ENCODE assay signal across 14 cellular contexts in the genomic region with DNA sequence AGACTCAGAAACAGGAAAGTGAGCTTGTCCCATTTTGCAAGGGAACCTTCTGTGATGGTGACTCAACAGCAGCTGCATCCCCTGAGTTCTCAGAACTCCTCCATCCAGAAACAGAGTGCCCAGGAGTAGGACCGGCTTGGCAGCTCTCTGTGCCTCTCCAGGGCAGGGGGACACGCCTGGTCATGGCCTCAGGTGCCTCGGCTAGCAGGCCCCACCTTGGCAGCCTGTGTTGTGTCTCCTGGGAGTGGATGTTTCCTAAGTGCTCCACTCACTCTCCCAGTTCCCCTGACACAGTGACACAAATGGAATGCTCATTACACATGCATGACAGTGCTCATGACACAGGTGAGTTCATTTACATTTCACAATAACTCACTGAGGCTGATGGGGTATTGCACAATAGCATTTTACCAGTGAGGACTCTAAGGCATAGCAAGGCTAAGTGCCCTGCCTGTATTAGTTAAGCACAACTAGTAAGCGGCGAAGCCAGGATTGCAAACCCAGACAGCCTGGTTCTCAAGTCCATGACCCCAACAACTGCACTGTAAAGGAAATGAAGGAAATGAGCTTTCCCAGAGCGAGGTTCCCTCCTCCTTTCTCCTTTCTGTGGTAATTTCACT. TPM values are rescaled to one million over a fixed set of nuclear protein-coding genes. Genes with fewer than 3 reads are reported as not detected.
A peak's percentile ranks its signal among the peaks of the same experiment; 100 is the strongest.
DNase-seq lines count a peak whose midpoint lies in the region; ATAC-seq and TF ChIP-seq lines count a peak whose summit lies in the region.
"Had no signal": no experiment of that assay in that cellular context is flagged by ENCODE, and none has a peak within 500 bp of the region (broad histone marks: within the 10 kb centered on the region; RNA-seq: fewer than 3 reads in every experiment).

No MANE protein-coding gene starts in this region.

- no peaks in the 10 kb centered on the region for H3K36me3 ChIP-seq in parathyroid adenoma (ENCODE audit: control insufficient read depth, insufficient read depth, low read length)
- H3K36me3 ChIP-seq: MG63 had no signal

- no peak overlapping the region for H3K4me2 ChIP-seq in parathyroid adenoma (ENCODE audit: low read length)

- peak; percentile 95 for DNase-seq in DMS79 treated with DMSO at 0.1 percent for 48 hours (lab: John Stamatoyannopoulos, UW)
- peak; percentile 10 for DNase-seq in NCI-H226
- DNase-seq in epithelial cell of prostate (ENCODE audit: low read depth, low spot score) = peak; percentile 100
- no peak for DNase-seq in activated T-helper 1 cell treated with anti-CD3 and anti-CD28 coated beads, Interleukin-12 subunit alpha, Interleukin-12 subunit beta, Interleukin-2, Interleukin-4 antibody, amounts not matched to agents 30 ng/mL and 10 ng/mL and 1 ng/mL, durations not matched to agents 14 hours and 24 hours and 36 hours (ENCODE audit: low spot score)
- DNase-seq in NOMO-1 treated with dmso at 0.1 percent for 144 hours (lab: John Stamatoyannopoulos, UW; ENCODE audit: unreplicated experiment) = no peak
- DNase-seq: activated naive CD4-positive, alpha-beta T cell treated with anti-CD3 and anti-CD28 coated beads for 36 hours; CD8-positive, alpha-beta memory T cell; MG63; stimulated activated CD4-positive, alpha-beta T cell treated with anti-CD3 and anti-CD28 coated beads, Interleukin-4, amount 100 ng/mL, for 1 hour had no signal

- TF ChIP-seq CTCF in parathyroid adenoma (IDR thresholded peaks at IDR 0.05) = no peak

- no peaks in the 10 kb centered on the region for H3K36me3 Mint-ChIP-seq in activated T-helper 1 cell treated with anti-CD3 and anti-CD28 coated beads, Interleukin-12 subunit alpha, Interleukin-12 subunit beta, Interleukin-2, Interleukin-4 antibody, amounts not matched to agents 30 ng/mL and 10 ng/mL and 1 ng/mL, durations not matched to agents 14 hours and 24 hours and 36 hours (ENCODE audit: low read depth)

- no peak for ATAC-seq in GM18520 (IDR thresholded peaks at IDR 0.05; ENCODE audit: unreplicated experiment)
- no peak for ATAC-seq in GM18502 (IDR thresholded peaks at IDR 0.05; ENCODE audit: poor library complexity, unreplicated experiment)

- H3K9me3 Mint-ChIP-seq in activated T-helper 1 cell treated with anti-CD3 and anti-CD28 coated beads, Interleukin-12 subunit alpha, Interleukin-12 subunit beta, Interleukin-2, Interleukin-4 antibody, amounts not matched to agents 30 ng/mL and 10 ng/mL and 1 ng/mL, durations not matched to agents 14 hours and 24 hours and 36 hours = no peaks in the 10 kb centered on the region

- peak overlapping the region; percentile 97 for H3K27ac ChIP-seq in epithelial cell of prostate
- peak overlapping the region; percentile 77 for H3K27ac ChIP-seq in parathyroid adenoma

- no peak overlapping the region for H3K4me3 ChIP-seq in parathyroid adenoma (ENCODE audit: low read depth, low read length)
- H3K4me3 ChIP-seq: MG63 had no signal

- H3K9me3 ChIP-seq in parathyroid adenoma (ENCODE audit: control insufficient read depth, low read length) = no peaks in the 10 kb centered on the region

- intact Hi-C loops in activated T-helper 1 cell treated with anti-CD3 and anti-CD28 coated beads, Interleukin-12 subunit alpha, Interleukin-12 subunit beta, Interleukin-2, Interleukin-4 antibody, amounts not matched to agents 30 ng/mL and 10 ng/mL and 1 ng/mL, durations not matched to agents 14 hours and 24 hours and 36 hours (cut with micrococcal nuclease) = no loop called here

- peaks cover 18% of the 10 kb centered on the region for H3K4me1 ChIP-seq in parathyroid adenoma

- peaks cover 7% of the 10 kb centered on the region for H3K27me3 Mint-ChIP-seq in activated T-helper 1 cell treated with anti-CD3 and anti-CD28 coated beads, Interleukin-12 subunit alpha, Interleukin-12 subunit beta, Interleukin-2, Interleukin-4 antibody, amounts not matched to agents 30 ng/mL and 10 ng/mL and 1 ng/mL, durations not matched to agents 14 hours and 24 hours and 36 hours (ENCODE audit: insufficient read depth)

- no peak overlapping the region for H3K9ac ChIP-seq in parathyroid adenoma

- no peaks in the 10 kb centered on the region for H3K27me3 ChIP-seq in parathyroid adenoma (ENCODE audit: control insufficient read depth, insufficient read depth, low read length)
- H3K27me3 ChIP-seq: MG63 had no signal

- H2AFZ ChIP-seq in parathyroid adenoma = peak overlapping the region; percentile 94

- H3K79me2 ChIP-seq in parathyroid adenoma = no peaks in the 10 kb centered on the region

- no peak overlapping the region for H3K4me3 Mint-ChIP-seq in activated T-helper 1 cell treated with anti-CD3 and anti-CD28 coated beads, Interleukin-12 subunit alpha, Interleukin-12 subunit beta, Interleukin-2, Interleukin-4 antibody, amounts not matched to agents 30 ng/mL and 10 ng/mL and 1 ng/mL, durations not matched to agents 14 hours and 24 hours and 36 hours
- H3K4me3 Mint-ChIP-seq: activated naive CD4-positive, alpha-beta T cell treated with anti-CD3 and anti-CD28 coated beads for 36 hours; CD8-positive, alpha-beta memory T cell; dendritic cell treated with granulocyte-macrophage colony-stimulating factor and Interleukin-4, amounts not matched to agents 40 ng/mL and 50 ng/mL, for 4 days; nephron had no signal

- no peak overlapping the region for H3K27ac Mint-ChIP-seq in activated T-helper 1 cell treated with anti-CD3 and anti-CD28 coated beads, Interleukin-12 subunit alpha, Interleukin-12 subunit beta, Interleukin-2, Interleukin-4 antibody, amounts not matched to agents 30 ng/mL and 10 ng/mL and 1 ng/mL, durations not matched to agents 14 hours and 24 hours and 36 hours
- H3K27ac Mint-ChIP-seq: activated naive CD4-positive, alpha-beta T cell treated with anti-CD3 and anti-CD28 coated beads for 36 hours; CD8-positive, alpha-beta memory T cell had no signal

- no peaks in the 10 kb centered on the region for H3K4me1 Mint-ChIP-seq in activated T-helper 1 cell treated with anti-CD3 and anti-CD28 coated beads, Interleukin-12 subunit alpha, Interleukin-12 subunit beta, Interleukin-2, Interleukin-4 antibody, amounts not matched to agents 30 ng/mL and 10 ng/mL and 1 ng/mL, durations not matched to agents 14 hours and 24 hours and 36 hours (ENCODE audit: low read depth)
- H3K4me1 Mint-ChIP-seq: CD8-positive, alpha-beta memory T cell; nephron had no signal

RNA-seq across cellular contexts. Expression of gene CALM1, which starts 47.4 kb away (rescaled TPM):
- 513 and 521 TPM in 2 replicates for total RNA-seq in activated T-helper 1 cell treated with anti-CD3 and anti-CD28 coated beads, Interleukin-12 subunit alpha, Interleukin-12 subunit beta, Interleukin-2, Interleukin-4 antibody, amounts not matched to agents 30 ng/mL and 10 ng/mL and 1 ng/mL, durations not matched to agents 14 hours and 24 hours and 36 hours

Comparison
In these comparisons a context has a peak if more than half of its experiments do, and no peak if none do; other contexts are left out.
1. DNase-seq: peak in DMS79 treated with DMSO at 0.1 percent for 48 hours (single experiment), NCI-H226 (single experiment) and epithelial cell of prostate (single experiment); none in activated T-helper 1 cell treated with anti-CD3 and anti-CD28 coated beads, Interleukin-12 subunit alpha, Interleukin-12 subunit beta, Interleukin-2, Interleukin-4 antibody, amounts not matched to agents 30 ng/mL and 10 ng/mL and 1 ng/mL, durations not matched to agents 14 hours and 24 hours and 36 hours (single experiment) and NOMO-1 treated with dmso at 0.1 percent for 144 hours (single experiment).